Comparison of ENCODE assay signal across 1 cellular context in the genomic region with DNA sequence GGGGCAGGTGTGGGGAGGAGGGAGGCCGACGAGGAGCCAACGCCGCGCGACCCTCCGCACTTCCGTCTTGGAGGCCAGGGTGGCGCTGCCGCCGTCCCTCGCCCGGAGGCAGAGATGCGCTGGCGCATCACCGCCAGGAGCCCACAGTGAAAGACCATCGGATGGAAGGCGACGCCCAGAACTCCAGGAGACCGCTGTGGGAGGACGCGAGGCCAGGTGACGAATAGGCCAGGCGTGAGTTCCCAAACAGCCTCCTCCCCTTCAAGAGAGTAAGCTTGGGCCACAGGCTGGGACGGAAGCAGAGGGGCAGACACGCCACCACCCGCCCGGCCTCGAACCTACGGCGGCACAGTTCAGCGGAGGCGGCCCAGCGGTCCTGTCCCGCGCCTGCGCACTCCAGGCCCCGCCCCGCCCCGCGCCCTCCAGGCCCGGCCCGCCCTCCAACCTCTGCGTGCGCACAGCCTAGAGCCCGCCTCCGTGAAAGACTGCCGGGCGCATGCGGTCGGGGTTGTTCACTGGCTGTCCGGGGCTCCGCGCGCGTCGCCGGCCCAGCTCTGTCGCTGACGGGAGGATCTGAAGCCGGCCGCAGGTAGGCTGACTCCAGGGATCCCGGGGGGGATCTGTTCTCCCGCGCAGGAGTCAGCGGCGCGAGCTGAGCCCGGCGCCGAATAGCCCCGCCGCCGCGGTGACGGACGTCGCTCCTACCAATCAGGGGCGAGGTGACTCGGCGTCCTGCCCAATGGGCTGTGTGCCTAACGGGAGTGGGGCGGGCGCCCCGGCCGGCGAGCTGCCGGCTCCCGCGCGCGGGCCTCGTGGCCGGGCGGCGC.
TF ChIP-seq lines count a peak whose summit lies in the region.

A gene with protein sequence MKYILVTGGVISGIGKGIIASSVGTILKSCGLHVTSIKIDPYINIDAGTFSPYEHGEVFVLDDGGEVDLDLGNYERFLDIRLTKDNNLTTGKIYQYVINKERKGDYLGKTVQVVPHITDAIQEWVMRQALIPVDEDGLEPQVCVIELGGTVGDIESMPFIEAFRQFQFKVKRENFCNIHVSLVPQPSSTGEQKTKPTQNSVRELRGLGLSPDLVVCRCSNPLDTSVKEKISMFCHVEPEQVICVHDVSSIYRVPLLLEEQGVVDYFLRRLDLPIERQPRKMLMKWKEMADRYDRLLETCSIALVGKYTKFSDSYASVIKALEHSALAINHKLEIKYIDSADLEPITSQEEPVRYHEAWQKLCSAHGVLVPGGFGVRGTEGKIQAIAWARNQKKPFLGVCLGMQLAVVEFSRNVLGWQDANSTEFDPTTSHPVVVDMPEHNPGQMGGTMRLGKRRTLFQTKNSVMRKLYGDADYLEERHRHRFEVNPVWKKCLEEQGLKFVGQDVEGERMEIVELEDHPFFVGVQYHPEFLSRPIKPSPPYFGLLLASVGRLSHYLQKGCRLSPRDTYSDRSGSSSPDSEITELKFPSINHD (plus strand): TSS at position 456 of the 827 bp plus-strand sequence. CDS start 3,595 bp downstream, outside the sequence.

TF ChIP-seq in K562, 482 proteins besides CTCF, POLR2A, EP300 and RAD21 (continued from another document and continues in another):
- TF ChIP-seq, protein P1, sequence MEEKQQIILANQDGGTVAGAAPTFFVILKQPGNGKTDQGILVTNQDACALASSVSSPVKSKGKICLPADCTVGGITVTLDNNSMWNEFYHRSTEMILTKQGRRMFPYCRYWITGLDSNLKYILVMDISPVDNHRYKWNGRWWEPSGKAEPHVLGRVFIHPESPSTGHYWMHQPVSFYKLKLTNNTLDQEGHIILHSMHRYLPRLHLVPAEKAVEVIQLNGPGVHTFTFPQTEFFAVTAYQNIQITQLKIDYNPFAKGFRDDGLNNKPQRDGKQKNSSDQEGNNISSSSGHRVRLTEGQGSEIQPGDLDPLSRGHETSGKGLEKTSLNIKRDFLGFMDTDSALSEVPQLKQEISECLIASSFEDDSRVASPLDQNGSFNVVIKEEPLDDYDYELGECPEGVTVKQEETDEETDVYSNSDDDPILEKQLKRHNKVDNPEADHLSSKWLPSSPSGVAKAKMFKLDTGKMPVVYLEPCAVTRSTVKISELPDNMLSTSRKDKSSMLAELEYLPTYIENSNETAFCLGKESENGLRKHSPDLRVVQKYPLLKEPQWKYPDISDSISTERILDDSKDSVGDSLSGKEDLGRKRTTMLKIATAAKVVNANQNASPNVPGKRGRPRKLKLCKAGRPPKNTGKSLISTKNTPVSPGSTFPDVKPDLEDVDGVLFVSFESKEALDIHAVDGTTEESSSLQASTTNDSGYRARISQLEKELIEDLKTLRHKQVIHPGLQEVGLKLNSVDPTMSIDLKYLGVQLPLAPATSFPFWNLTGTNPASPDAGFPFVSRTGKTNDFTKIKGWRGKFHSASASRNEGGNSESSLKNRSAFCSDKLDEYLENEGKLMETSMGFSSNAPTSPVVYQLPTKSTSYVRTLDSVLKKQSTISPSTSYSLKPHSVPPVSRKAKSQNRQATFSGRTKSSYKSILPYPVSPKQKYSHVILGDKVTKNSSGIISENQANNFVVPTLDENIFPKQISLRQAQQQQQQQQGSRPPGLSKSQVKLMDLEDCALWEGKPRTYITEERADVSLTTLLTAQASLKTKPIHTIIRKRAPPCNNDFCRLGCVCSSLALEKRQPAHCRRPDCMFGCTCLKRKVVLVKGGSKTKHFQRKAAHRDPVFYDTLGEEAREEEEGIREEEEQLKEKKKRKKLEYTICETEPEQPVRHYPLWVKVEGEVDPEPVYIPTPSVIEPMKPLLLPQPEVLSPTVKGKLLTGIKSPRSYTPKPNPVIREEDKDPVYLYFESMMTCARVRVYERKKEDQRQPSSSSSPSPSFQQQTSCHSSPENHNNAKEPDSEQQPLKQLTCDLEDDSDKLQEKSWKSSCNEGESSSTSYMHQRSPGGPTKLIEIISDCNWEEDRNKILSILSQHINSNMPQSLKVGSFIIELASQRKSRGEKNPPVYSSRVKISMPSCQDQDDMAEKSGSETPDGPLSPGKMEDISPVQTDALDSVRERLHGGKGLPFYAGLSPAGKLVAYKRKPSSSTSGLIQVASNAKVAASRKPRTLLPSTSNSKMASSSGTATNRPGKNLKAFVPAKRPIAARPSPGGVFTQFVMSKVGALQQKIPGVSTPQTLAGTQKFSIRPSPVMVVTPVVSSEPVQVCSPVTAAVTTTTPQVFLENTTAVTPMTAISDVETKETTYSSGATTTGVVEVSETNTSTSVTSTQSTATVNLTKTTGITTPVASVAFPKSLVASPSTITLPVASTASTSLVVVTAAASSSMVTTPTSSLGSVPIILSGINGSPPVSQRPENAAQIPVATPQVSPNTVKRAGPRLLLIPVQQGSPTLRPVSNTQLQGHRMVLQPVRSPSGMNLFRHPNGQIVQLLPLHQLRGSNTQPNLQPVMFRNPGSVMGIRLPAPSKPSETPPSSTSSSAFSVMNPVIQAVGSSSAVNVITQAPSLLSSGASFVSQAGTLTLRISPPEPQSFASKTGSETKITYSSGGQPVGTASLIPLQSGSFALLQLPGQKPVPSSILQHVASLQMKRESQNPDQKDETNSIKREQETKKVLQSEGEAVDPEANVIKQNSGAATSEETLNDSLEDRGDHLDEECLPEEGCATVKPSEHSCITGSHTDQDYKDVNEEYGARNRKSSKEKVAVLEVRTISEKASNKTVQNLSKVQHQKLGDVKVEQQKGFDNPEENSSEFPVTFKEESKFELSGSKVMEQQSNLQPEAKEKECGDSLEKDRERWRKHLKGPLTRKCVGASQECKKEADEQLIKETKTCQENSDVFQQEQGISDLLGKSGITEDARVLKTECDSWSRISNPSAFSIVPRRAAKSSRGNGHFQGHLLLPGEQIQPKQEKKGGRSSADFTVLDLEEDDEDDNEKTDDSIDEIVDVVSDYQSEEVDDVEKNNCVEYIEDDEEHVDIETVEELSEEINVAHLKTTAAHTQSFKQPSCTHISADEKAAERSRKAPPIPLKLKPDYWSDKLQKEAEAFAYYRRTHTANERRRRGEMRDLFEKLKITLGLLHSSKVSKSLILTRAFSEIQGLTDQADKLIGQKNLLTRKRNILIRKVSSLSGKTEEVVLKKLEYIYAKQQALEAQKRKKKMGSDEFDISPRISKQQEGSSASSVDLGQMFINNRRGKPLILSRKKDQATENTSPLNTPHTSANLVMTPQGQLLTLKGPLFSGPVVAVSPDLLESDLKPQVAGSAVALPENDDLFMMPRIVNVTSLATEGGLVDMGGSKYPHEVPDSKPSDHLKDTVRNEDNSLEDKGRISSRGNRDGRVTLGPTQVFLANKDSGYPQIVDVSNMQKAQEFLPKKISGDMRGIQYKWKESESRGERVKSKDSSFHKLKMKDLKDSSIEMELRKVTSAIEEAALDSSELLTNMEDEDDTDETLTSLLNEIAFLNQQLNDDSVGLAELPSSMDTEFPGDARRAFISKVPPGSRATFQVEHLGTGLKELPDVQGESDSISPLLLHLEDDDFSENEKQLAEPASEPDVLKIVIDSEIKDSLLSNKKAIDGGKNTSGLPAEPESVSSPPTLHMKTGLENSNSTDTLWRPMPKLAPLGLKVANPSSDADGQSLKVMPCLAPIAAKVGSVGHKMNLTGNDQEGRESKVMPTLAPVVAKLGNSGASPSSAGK (IDR thresholded peaks at IDR 0.05), result peak; percentile 93
- TF ChIP-seq BCOR (IDR thresholded peaks at IDR 0.05) (peak; percentile 67), NCOA1 (IDR thresholded peaks at IDR 0.05; ENCODE audit: low read depth) (no peak), TOE1 (IDR thresholded peaks at IDR 0.05; ENCODE audit: borderline replicate concordance) (peak; percentile 13; the same call in 1 of the 2 replicates), TOE1 (CRISPR knock-in tag; IDR thresholded peaks at IDR 0.05; ENCODE audit: borderline replicate concordance, low read depth) (no peak), ZNF780A (CRISPR knock-in tag; IDR thresholded peaks at IDR 0.05) (no peak), TAF7 (tag; IDR thresholded peaks at IDR 0.05) (peak; percentile 44; the same call in 1 of the 2 replicates), SMAD4 (CRISPR knock-in tag; conservative IDR thresholded peaks at IDR 0.05) (0 out of 2 replicates have a peak, but pooled peaks have one; percentile 13), EWSR1 (IDR thresholded peaks at IDR 0.05; ENCODE audit: borderline replicate concordance, low read depth, partially characterized antibody) (no peak), KAT8 (IDR thresholded peaks at IDR 0.05; ENCODE audit: low read depth) (no peak), FOXP1 (CRISPR knock-in tag; IDR thresholded peaks at IDR 0.05) (peak; percentile 45; the same call in 1 of the 2 replicates), RCOR1 (IDR thresholded peaks at IDR 0.05; ENCODE audit: borderline replicate concordance in 1 of 2, low read depth in 2 of 2, low read length in 2 of 2) (peak in 1 of 2 experiments; percentile 23; a peak in 2 of 4 replicates), CBX5 (IDR thresholded peaks at IDR 0.05; ENCODE audit: borderline replicate concordance, low read depth) (no peak)
- TF ChIP-seq, protein P2, sequence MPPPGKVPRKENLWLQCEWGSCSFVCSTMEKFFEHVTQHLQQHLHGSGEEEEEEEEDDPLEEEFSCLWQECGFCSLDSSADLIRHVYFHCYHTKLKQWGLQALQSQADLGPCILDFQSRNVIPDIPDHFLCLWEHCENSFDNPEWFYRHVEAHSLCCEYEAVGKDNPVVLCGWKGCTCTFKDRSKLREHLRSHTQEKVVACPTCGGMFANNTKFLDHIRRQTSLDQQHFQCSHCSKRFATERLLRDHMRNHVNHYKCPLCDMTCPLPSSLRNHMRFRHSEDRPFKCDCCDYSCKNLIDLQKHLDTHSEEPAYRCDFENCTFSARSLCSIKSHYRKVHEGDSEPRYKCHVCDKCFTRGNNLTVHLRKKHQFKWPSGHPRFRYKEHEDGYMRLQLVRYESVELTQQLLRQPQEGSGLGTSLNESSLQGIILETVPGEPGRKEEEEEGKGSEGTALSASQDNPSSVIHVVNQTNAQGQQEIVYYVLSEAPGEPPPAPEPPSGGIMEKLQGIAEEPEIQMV (tag; conservative IDR thresholded peaks at IDR 0.05; ENCODE audit: low read depth), result no peak
- TF ChIP-seq, protein P3, sequence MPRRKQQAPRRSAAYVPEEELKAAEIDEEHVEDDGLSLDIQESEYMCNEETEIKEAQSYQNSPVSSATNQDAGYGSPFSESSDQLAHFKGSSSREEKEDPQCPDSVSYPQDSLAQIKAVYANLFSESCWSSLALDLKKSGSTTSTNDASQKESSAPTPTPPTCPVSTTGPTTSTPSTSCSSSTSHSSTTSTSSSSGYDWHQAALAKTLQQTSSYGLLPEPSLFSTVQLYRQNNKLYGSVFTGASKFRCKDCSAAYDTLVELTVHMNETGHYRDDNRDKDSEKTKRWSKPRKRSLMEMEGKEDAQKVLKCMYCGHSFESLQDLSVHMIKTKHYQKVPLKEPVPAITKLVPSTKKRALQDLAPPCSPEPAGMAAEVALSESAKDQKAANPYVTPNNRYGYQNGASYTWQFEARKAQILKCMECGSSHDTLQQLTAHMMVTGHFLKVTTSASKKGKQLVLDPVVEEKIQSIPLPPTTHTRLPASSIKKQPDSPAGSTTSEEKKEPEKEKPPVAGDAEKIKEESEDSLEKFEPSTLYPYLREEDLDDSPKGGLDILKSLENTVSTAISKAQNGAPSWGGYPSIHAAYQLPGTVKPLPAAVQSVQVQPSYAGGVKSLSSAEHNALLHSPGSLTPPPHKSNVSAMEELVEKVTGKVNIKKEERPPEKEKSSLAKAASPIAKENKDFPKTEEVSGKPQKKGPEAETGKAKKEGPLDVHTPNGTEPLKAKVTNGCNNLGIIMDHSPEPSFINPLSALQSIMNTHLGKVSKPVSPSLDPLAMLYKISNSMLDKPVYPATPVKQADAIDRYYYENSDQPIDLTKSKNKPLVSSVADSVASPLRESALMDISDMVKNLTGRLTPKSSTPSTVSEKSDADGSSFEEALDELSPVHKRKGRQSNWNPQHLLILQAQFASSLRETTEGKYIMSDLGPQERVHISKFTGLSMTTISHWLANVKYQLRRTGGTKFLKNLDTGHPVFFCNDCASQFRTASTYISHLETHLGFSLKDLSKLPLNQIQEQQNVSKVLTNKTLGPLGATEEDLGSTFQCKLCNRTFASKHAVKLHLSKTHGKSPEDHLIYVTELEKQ (CRISPR knock-in tag; IDR thresholded peaks at IDR 0.05), result no peak
- TF ChIP-seq, protein P4, sequence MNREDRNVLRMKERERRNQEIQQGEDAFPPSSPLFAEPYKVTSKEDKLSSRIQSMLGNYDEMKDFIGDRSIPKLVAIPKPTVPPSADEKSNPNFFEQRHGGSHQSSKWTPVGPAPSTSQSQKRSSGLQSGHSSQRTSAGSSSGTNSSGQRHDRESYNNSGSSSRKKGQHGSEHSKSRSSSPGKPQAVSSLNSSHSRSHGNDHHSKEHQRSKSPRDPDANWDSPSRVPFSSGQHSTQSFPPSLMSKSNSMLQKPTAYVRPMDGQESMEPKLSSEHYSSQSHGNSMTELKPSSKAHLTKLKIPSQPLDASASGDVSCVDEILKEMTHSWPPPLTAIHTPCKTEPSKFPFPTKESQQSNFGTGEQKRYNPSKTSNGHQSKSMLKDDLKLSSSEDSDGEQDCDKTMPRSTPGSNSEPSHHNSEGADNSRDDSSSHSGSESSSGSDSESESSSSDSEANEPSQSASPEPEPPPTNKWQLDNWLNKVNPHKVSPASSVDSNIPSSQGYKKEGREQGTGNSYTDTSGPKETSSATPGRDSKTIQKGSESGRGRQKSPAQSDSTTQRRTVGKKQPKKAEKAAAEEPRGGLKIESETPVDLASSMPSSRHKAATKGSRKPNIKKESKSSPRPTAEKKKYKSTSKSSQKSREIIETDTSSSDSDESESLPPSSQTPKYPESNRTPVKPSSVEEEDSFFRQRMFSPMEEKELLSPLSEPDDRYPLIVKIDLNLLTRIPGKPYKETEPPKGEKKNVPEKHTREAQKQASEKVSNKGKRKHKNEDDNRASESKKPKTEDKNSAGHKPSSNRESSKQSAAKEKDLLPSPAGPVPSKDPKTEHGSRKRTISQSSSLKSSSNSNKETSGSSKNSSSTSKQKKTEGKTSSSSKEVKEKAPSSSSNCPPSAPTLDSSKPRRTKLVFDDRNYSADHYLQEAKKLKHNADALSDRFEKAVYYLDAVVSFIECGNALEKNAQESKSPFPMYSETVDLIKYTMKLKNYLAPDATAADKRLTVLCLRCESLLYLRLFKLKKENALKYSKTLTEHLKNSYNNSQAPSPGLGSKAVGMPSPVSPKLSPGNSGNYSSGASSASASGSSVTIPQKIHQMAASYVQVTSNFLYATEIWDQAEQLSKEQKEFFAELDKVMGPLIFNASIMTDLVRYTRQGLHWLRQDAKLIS (CRISPR knock-in tag; IDR thresholded peaks at IDR 0.05), result peak; percentile 86
- TF ChIP-seq, protein P5, sequence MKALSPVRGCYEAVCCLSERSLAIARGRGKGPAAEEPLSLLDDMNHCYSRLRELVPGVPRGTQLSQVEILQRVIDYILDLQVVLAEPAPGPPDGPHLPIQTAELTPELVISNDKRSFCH (CRISPR knock-in tag; IDR thresholded peaks at IDR 0.05), result no peak
- TF ChIP-seq, protein P5 (tag; IDR thresholded peaks at IDR 0.05), result peak; percentile 57; the same call in 1 of the 2 replicates
- TF ChIP-seq, protein P6, sequence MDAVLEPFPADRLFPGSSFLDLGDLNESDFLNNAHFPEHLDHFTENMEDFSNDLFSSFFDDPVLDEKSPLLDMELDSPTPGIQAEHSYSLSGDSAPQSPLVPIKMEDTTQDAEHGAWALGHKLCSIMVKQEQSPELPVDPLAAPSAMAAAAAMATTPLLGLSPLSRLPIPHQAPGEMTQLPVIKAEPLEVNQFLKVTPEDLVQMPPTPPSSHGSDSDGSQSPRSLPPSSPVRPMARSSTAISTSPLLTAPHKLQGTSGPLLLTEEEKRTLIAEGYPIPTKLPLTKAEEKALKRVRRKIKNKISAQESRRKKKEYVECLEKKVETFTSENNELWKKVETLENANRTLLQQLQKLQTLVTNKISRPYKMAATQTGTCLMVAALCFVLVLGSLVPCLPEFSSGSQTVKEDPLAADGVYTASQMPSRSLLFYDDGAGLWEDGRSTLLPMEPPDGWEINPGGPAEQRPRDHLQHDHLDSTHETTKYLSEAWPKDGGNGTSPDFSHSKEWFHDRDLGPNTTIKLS (IDR thresholded peaks at IDR 0.05; ENCODE audit: borderline replicate concordance, low read depth), result peak; percentile 70; the same call in 1 of the 2 replicates
